10 cellular contexts compared by ENCODE assay signal in genomic region chr6:5401845-5402738, GRCh38.
DNase-seq lines count a peak whose midpoint lies in the region; ATAC-seq and TF ChIP-seq lines count a peak whose summit lies in the region.
"Had no signal": no experiment of that assay in that cellular context is flagged by ENCODE, and none has a peak within 500 bp of the region (broad histone marks: within the 10 kb centered on the region; RNA-seq: fewer than 3 reads in every experiment).

No MANE protein-coding gene starts in this region.

- TF ChIP-seq CTCF in colonic mucosa (IDR thresholded peaks at IDR 0.05): peak; percentile 38
- peak; percentile 49 for TF ChIP-seq CTCF in progenitor cell of endocrine pancreas (IDR thresholded peaks at IDR 0.05; ENCODE audit: unreplicated experiment)

- H3K27me3 ChIP-seq in colonic mucosa: no peaks in the 10 kb centered on the region
- H3K27me3 ChIP-seq: BLaER1 treated with 17β-estradiol and CSF1 and Interleukin-3, amounts not matched to agents 10 nM and 100 nM had no signal

- ATAC-seq in GM21360 (IDR thresholded peaks at IDR 0.05; ENCODE audit: unreplicated experiment): no peak

- no peak overlapping the region for H3K9ac ChIP-seq in colonic mucosa (ENCODE audit: low read depth in 2 of 2, low read length in 2 of 2)

- H3K4me3 ChIP-seq in colonic mucosa: no peak overlapping the region
- H3K4me3 ChIP-seq: BLaER1 treated with 17β-estradiol and CSF1 and Interleukin-3, amounts not matched to agents 10 nM and 100 nM had no signal

- H3K27me3 Mint-ChIP-seq in progenitor cell of endocrine pancreas: no peaks in the 10 kb centered on the region
- H3K27me3 Mint-ChIP-seq: activated CD4-positive, alpha-beta T cell treated with anti-CD3 and anti-CD28 coated beads, Interleukin-2, amount 10 ng/mL, durations not matched to agents 24 days and 14 days had no signal

- no peaks in the 10 kb centered on the region for H3K4me1 ChIP-seq in colonic mucosa

- H3K4me3 Mint-ChIP-seq in progenitor cell of endocrine pancreas (ENCODE audit: low read depth): no peak overlapping the region
- H3K4me3 Mint-ChIP-seq: activated CD4-positive, alpha-beta T cell treated with anti-CD3 and anti-CD28 coated beads, Interleukin-2, amount 10 ng/mL, durations not matched to agents 24 days and 14 days had no signal

- DNase-seq in NCI-H2107 treated with DMSO at 0.1 percent for 48 hours (lab: John Stamatoyannopoulos, UW; ENCODE audit: unreplicated experiment): peak; percentile 15
- no peak for DNase-seq in NCI-H2107 (lab: John Stamatoyannopoulos, UW)
- DNase-seq in NCI-H2227 treated with DMSO at 0.1 percent for 48 hours (lab: John Stamatoyannopoulos, UW): peak; percentile 7
- no peak for DNase-seq in colonic mucosa
- DNase-seq in progenitor cell of endocrine pancreas (ENCODE audit: low spot score, unreplicated experiment): no peak
- DNase-seq in Ammon's horn (ENCODE audit: low spot score): no peak
- DNase-seq in NCI-H446 treated with DMSO at 0.1 percent for 48 hours (lab: John Stamatoyannopoulos, UW): no peak
- DNase-seq: activated CD4-positive, alpha-beta T cell treated with anti-CD3 and anti-CD28 coated beads, Interleukin-2, amount 10 ng/mL, durations not matched to agents 24 days and 14 days had no signal

- peaks cover 12% of the 10 kb centered on the region for H3K9me3 Mint-ChIP-seq in progenitor cell of endocrine pancreas (ENCODE audit: low read depth)
- H3K9me3 Mint-ChIP-seq: activated CD4-positive, alpha-beta T cell treated with anti-CD3 and anti-CD28 coated beads, Interleukin-2, amount 10 ng/mL, durations not matched to agents 24 days and 14 days had no signal

- H3K27ac Mint-ChIP-seq in progenitor cell of endocrine pancreas: no peak overlapping the region
- H3K27ac Mint-ChIP-seq: activated CD4-positive, alpha-beta T cell treated with anti-CD3 and anti-CD28 coated beads, Interleukin-2, amount 10 ng/mL, durations not matched to agents 24 days and 14 days had no signal

- H3K9me3 ChIP-seq in colonic mucosa: no peaks in the 10 kb centered on the region

- intact Hi-C loops in colonic mucosa (cut with DNase I): no loop called here

- no peaks in the 10 kb centered on the region for H3K4me1 Mint-ChIP-seq in progenitor cell of endocrine pancreas (ENCODE audit: low read depth)

- H3K36me3 Mint-ChIP-seq in progenitor cell of endocrine pancreas (ENCODE audit: insufficient read depth): peaks cover 1% of the 10 kb centered on the region

- no peaks in the 10 kb centered on the region for H3K36me3 ChIP-seq in colonic mucosa
- H3K36me3 ChIP-seq: BLaER1 treated with 17β-estradiol and CSF1 and Interleukin-3, amounts not matched to agents 10 nM and 100 nM had no signal

- H3K27ac ChIP-seq in colonic mucosa: no peak overlapping the region
- H3K27ac ChIP-seq: BLaER1 treated with 17β-estradiol and CSF1 and Interleukin-3, amounts not matched to agents 10 nM and 100 nM had no signal

Comparison
In these comparisons a context has a peak if more than half of its experiments do, and no peak if none do; other contexts are left out.
1. DNase-seq: peak in NCI-H2107 treated with DMSO at 0.1 percent for 48 hours (single experiment) and NCI-H2227 treated with DMSO at 0.1 percent for 48 hours (single experiment); none in NCI-H2107 (single experiment), colonic mucosa (single experiment), progenitor cell of endocrine pancreas (single experiment), Ammon's horn (single experiment) and NCI-H446 treated with DMSO at 0.1 percent for 48 hours (single experiment).